Comparison of ENCODE assay signal across 10 cellular contexts in genomic region chr1:207824691-207825090, GRCh38.
DNase-seq lines count a peak whose midpoint lies in the region; ATAC-seq and TF ChIP-seq lines count a peak whose summit lies in the region.
"Had no signal": no experiment of that assay in that cellular context is flagged by ENCODE, and none has a peak within 500 bp of the region (broad histone marks: within the 10 kb centered on the region; RNA-seq: fewer than 3 reads in every experiment).

No MANE protein-coding gene starts in this region.

- H3K4me1 Mint-ChIP-seq in Caco-2 (ENCODE audit: low read depth, unreplicated experiment) = peaks cover 53% of the 10 kb centered on the region
- peaks cover 78% of the 10 kb centered on the region for H3K4me1 Mint-ChIP-seq in T-helper 2 cell treated with Interferon-gamma antibody and Interleukin-4, amounts not matched to agents 5 μg/mL and 100 μg/mL, for 36 hours (ENCODE audit: low read depth)

- H3K4me3 Mint-ChIP-seq in Caco-2 (ENCODE audit: unreplicated experiment) = peak overlapping the region; percentile 79
- peak overlapping the region; percentile 90 for H3K4me3 Mint-ChIP-seq in T-helper 2 cell treated with Interferon-gamma antibody and Interleukin-4, amounts not matched to agents 5 μg/mL and 100 μg/mL, for 36 hours

- intact Hi-C loops in Caco-2 (cut with micrococcal nuclease; ENCODE audit: unreplicated experiment) = no loop called here

- H3K4me3 ChIP-seq in Caco-2 (ENCODE audit: low read depth, low read length) (no peak overlapping the region), esophagus (ENCODE audit: low read depth in 1 of 2, low read length in 2 of 2) (no peak overlapping the region), rectal smooth muscle tissue (ENCODE audit: low read length) (peak overlapping the region; percentile 93)

- H3K9me3 Mint-ChIP-seq in Caco-2 (ENCODE audit: unreplicated experiment) = no peaks in the 10 kb centered on the region
- no peaks in the 10 kb centered on the region for H3K9me3 Mint-ChIP-seq in T-helper 2 cell treated with Interferon-gamma antibody and Interleukin-4, amounts not matched to agents 5 μg/mL and 100 μg/mL, for 36 hours

- H3K27me3 ChIP-seq in Caco-2 (replicated peaks; ENCODE audit: control insufficient read depth, insufficient read depth, low read length) (no peaks in the 10 kb centered on the region), esophagus (ENCODE audit: control insufficient read depth in 1 of 2, insufficient read depth in 2 of 2, low read length in 2 of 2) (no peaks in the 10 kb centered on the region), rectal smooth muscle tissue (ENCODE audit: control insufficient read depth, insufficient read depth, low read length) (no peaks in the 10 kb centered on the region)

- H3K9ac ChIP-seq in rectal smooth muscle tissue (ENCODE audit: low read length) = no peak overlapping the region

- DNase-seq in Caco-2 (peak in 1 of 2 experiments; percentile 25), GM03348 (ENCODE audit: low spot score) (no peak), HT-29 (ENCODE audit: low spot score) (no peak), NCI-H2171 treated with DMSO at 0.1 percent for 48 hours (lab: John Stamatoyannopoulos, UW) (no peak)
- DNase-seq in T-helper 2 cell treated with Interferon-gamma antibody and Interleukin-4, amounts not matched to agents 5 μg/mL and 100 μg/mL, for 36 hours (ENCODE audit: low spot score) = peak; percentile 35
- DNase-seq: trophoblast cell had no signal

- 67 to 71% methylated on average over 3 of the region's 3 CpGs for WGBS in esophagus, 2 donors

- CTCF ChIA-PET in Caco-2 (lab: Charles Lee) = interaction anchor here (1.1 to 1.5 kb wide), 3 partner anchors 13 to 60 kb away, joined by 3 to 9 read pairs (median 7); no protein-coding TSS in a partner anchor

- H3K27ac ChIP-seq in esophagus (ENCODE audit: low read depth in 2 of 2, low read length in 1 of 2) (peak overlapping the region; percentile 95 to 98), rectal smooth muscle tissue (ENCODE audit: low read depth, low read length) (peak overlapping the region; percentile 98)

- ATAC-seq in HG03159 (IDR thresholded peaks at IDR 0.05; ENCODE audit: unreplicated experiment) = no peak

- peaks cover 1% of the 10 kb centered on the region for H3K36me3 ChIP-seq in Caco-2 (ENCODE audit: control insufficient read depth, insufficient read depth, low read length)
- H3K36me3 ChIP-seq in esophagus (ENCODE audit: control insufficient read depth in 2 of 2, insufficient read depth in 2 of 2, low read length in 1 of 2) = peaks cover 0 to 3% of the 10 kb centered on the region in 2 donors
- H3K36me3 ChIP-seq in rectal smooth muscle tissue (ENCODE audit: control insufficient read depth, insufficient read depth, low read length) = peaks cover 3% of the 10 kb centered on the region

- no peak overlapping the region for H3K27ac Mint-ChIP-seq in Caco-2 (ENCODE audit: unreplicated experiment)
- H3K27ac Mint-ChIP-seq in T-helper 2 cell treated with Interferon-gamma antibody and Interleukin-4, amounts not matched to agents 5 μg/mL and 100 μg/mL, for 36 hours = peak overlapping the region; percentile 99

- no peak for TF ChIP-seq CTCF in Caco-2 (IDR thresholded peaks at IDR 0.05; ENCODE audit: insufficient read depth in 1 of 2, low read depth in 1 of 2, low read length in 1 of 2, severe bottlenecking in 1 of 2, unreplicated experiment in 1 of 2)

- no peaks in the 10 kb centered on the region for H3K27me3 Mint-ChIP-seq in Caco-2 (ENCODE audit: insufficient read depth, unreplicated experiment)
- no peaks in the 10 kb centered on the region for H3K27me3 Mint-ChIP-seq in T-helper 2 cell treated with Interferon-gamma antibody and Interleukin-4, amounts not matched to agents 5 μg/mL and 100 μg/mL, for 36 hours (ENCODE audit: low read depth)

- H3K4me1 ChIP-seq in Caco-2 = peaks cover 40% of the 10 kb centered on the region
- H3K4me1 ChIP-seq in esophagus (ENCODE audit: control insufficient read depth in 2 of 2, insufficient read depth in 2 of 2, low read length in 1 of 2) = peaks cover 12 to 23% of the 10 kb centered on the region in 2 donors
- peaks cover 56% of the 10 kb centered on the region for H3K4me1 ChIP-seq in rectal smooth muscle tissue (ENCODE audit: control insufficient read depth, insufficient read depth, low read length)

- POLR2A ChIA-PET in Caco-2 (lab: Charles Lee) = no interaction called here

- H3K36me3 Mint-ChIP-seq in Caco-2 (ENCODE audit: insufficient read depth, unreplicated experiment) = peaks cover 27% of the 10 kb centered on the region
- peaks cover 42% of the 10 kb centered on the region for H3K36me3 Mint-ChIP-seq in T-helper 2 cell treated with Interferon-gamma antibody and Interleukin-4, amounts not matched to agents 5 μg/mL and 100 μg/mL, for 36 hours (ENCODE audit: low read depth)

- H3K9me3 ChIP-seq in Caco-2 (no peaks in the 10 kb centered on the region), esophagus (ENCODE audit: control insufficient read depth in 2 of 2, insufficient read depth in 1 of 2, low read depth in 1 of 2, low read length in 1 of 2) (no peaks in the 10 kb centered on the region)
- H3K9me3 ChIP-seq: mucosa of descending colon had no signal

- no TSS peak for BruUV-seq in Caco-2 (replicated peaks; lab: Mats Ljungman, UMichigan)
